ENCODE assay signal across 8 cellular contexts in genomic region chr4:145840162-145840768, GRCh38.
A peak's percentile ranks its signal among the peaks of the same experiment; 100 is the strongest.
DNase-seq lines count a peak whose midpoint lies in the region; ATAC-seq and TF ChIP-seq lines count a peak whose summit lies in the region.

No MANE protein-coding gene starts in this region.

- peaks cover 0 to 23% (median 0%) of the 10 kb centered on the region in 12 donors for H3K4me1 ChIP-seq in heart left ventricle
- H3K4me1 ChIP-seq in effector memory CD4-positive, alpha-beta T cell (ENCODE audit: control insufficient read depth, insufficient read depth, low read length, poor library complexity, severe bottlenecking) = no peaks in the 10 kb centered on the region

- H3K4me3 ChIP-seq in NB4 (ENCODE audit: low read depth, low read length) (no peak overlapping the region), heart left ventricle (no peak overlapping the region)
- no peak overlapping the region for H3K4me3 ChIP-seq in effector memory CD4-positive, alpha-beta T cell (ENCODE audit: insufficient read depth, low read depth, low read length, poor library complexity, severe bottlenecking)

- TF ChIP-seq POLR2A in NB4 (IDR thresholded peaks at IDR 0.05; ENCODE audit: extremely low read depth, insufficient read length) (no peak), heart left ventricle (IDR thresholded peaks at IDR 0.05) (no peak)

- no peak overlapping the region for H3K4me3 Mint-ChIP-seq in activated CD4-positive, alpha-beta memory T cell treated with anti-CD3 and anti-CD28 coated beads for 36 hours
- H3K4me3 Mint-ChIP-seq in stimulated activated naive CD8-positive, alpha-beta T cell treated with anti-CD3 and anti-CD28 coated beads, Interleukin-15, amount 100 ng/mL, for 72 hours = no peak overlapping the region

- CTCF ChIA-PET in HEK293T (lab: Yijun Ruan, JAX) = interaction anchor here (0.6 to 1.1 kb wide), 3 partner anchors 9 to 60 kb away, joined by 3 to 5 read pairs (median 3); no protein-coding TSS in a partner anchor
- CTCF ChIA-PET in activated CD4-positive, alpha-beta memory T cell treated with anti-CD3 and anti-CD28 coated beads for 36 hours (lab: Charles Lee) = interaction anchor here (0.7 to 1.6 kb wide), 6 partner anchors 28 to 104 kb away, joined by 3 to 4 read pairs (median 3); no protein-coding TSS in a partner anchor

- POLR2A ChIA-PET in HEK293T (lab: Yijun Ruan, JAX) = no interaction called here
- POLR2A ChIA-PET in activated CD4-positive, alpha-beta memory T cell treated with anti-CD3 and anti-CD28 coated beads for 36 hours (lab: Charles Lee) = no interaction called here

- H3K27ac ChIP-seq in heart left ventricle = no peak overlapping the region
- H3K27ac ChIP-seq in effector memory CD4-positive, alpha-beta T cell (ENCODE audit: insufficient read depth, low read length, poor library complexity, severe bottlenecking) = no peak overlapping the region

- H3K27ac Mint-ChIP-seq in activated CD4-positive, alpha-beta memory T cell treated with anti-CD3 and anti-CD28 coated beads for 36 hours = no peak overlapping the region
- H3K27ac Mint-ChIP-seq in stimulated activated naive CD8-positive, alpha-beta T cell treated with anti-CD3 and anti-CD28 coated beads, Interleukin-15, amount 100 ng/mL, for 72 hours = no peak overlapping the region

- intact Hi-C loops in activated CD4-positive, alpha-beta memory T cell treated with anti-CD3 and anti-CD28 coated beads for 36 hours (cut with micrococcal nuclease) = no loop called here
- intact Hi-C loops in heart left ventricle (cut with DNase I) = loop anchor here in 4 of 10 donors (5.0 to 10.0 kb wide), 4 partner anchors 47 to 1075 kb away; partner anchors contain the start of gene ZNF827 (in 4 of the 4)

- no peaks in the 10 kb centered on the region for H3K27me3 Mint-ChIP-seq in activated CD4-positive, alpha-beta memory T cell treated with anti-CD3 and anti-CD28 coated beads for 36 hours
- no peaks in the 10 kb centered on the region for H3K27me3 Mint-ChIP-seq in stimulated activated naive CD8-positive, alpha-beta T cell treated with anti-CD3 and anti-CD28 coated beads, Interleukin-15, amount 100 ng/mL, for 72 hours

- no peaks in the 10 kb centered on the region for H3K9me3 Mint-ChIP-seq in activated CD4-positive, alpha-beta memory T cell treated with anti-CD3 and anti-CD28 coated beads for 36 hours
- H3K9me3 Mint-ChIP-seq in stimulated activated naive CD8-positive, alpha-beta T cell treated with anti-CD3 and anti-CD28 coated beads, Interleukin-15, amount 100 ng/mL, for 72 hours = no peaks in the 10 kb centered on the region

- peak; percentile 58 to 86 (median 80) for ATAC-seq in heart left ventricle
- ATAC-seq in stimulated activated naive CD8-positive, alpha-beta T cell treated with anti-CD3 and anti-CD28 coated beads, Interleukin-15, amount 100 ng/mL, for 72 hours = peak; percentile 95

- no peaks in the 10 kb centered on the region for H3K27me3 ChIP-seq in heart left ventricle
- no peaks in the 10 kb centered on the region for H3K27me3 ChIP-seq in effector memory CD4-positive, alpha-beta T cell (replicated peaks; ENCODE audit: control insufficient read depth, insufficient read depth, low read length, poor library complexity, severe bottlenecking)

- WGBS in heart left ventricle, 4 donors = 55 to 60% (median 58%) methylated on average over 3 of the region's 3 CpGs

- H3K36me3 Mint-ChIP-seq in activated CD4-positive, alpha-beta memory T cell treated with anti-CD3 and anti-CD28 coated beads for 36 hours = peaks cover 36% of the 10 kb centered on the region

- H3K36me3 ChIP-seq in heart left ventricle = peaks cover 0 to 25% (median 0%) of the 10 kb centered on the region in 9 donors
- H3K36me3 ChIP-seq in effector memory CD4-positive, alpha-beta T cell (ENCODE audit: control insufficient read depth, insufficient read depth, low read length) = no peaks in the 10 kb centered on the region

- H3K9me3 ChIP-seq in heart left ventricle = no peaks in the 10 kb centered on the region
- no peaks in the 10 kb centered on the region for H3K9me3 ChIP-seq in effector memory CD4-positive, alpha-beta T cell (ENCODE audit: control insufficient read depth, low read length)

- peak; percentile 75 for DNase-seq in Ammon's horn (ENCODE audit: low spot score)
- peak; percentile 55 for DNase-seq in HEK293T (ENCODE audit: extremely low spot score)
- peak; percentile 41 for DNase-seq in NB4 (ENCODE audit: low read depth)
- peak; percentile 20 for DNase-seq in activated CD4-positive, alpha-beta memory T cell treated with anti-CD3 and anti-CD28 coated beads for 36 hours
- DNase-seq in heart left ventricle = no peak
- DNase-seq in stimulated activated naive CD8-positive, alpha-beta T cell treated with anti-CD3 and anti-CD28 coated beads, Interleukin-15, amount 100 ng/mL, for 72 hours = peak in 1 of 2 donors; percentile 22
- DNase-seq in effector memory CD4-positive, alpha-beta T cell = no peak

- peak; percentile 54 for TF ChIP-seq CTCF in GM12872 (IDR thresholded peaks at IDR 0.05; ENCODE audit: insufficient read depth, low read depth, low read length)
- TF ChIP-seq CTCF in NB4 (IDR thresholded peaks at IDR 0.05; ENCODE audit: low read depth, low read length) = peak; percentile 17
- TF ChIP-seq CTCF in heart left ventricle (IDR thresholded peaks at IDR 0.05) = peak in 11 of 12 donors; percentile 29 to 69 (median 55)

- peaks cover 15% of the 10 kb centered on the region for H3K4me1 Mint-ChIP-seq in activated CD4-positive, alpha-beta memory T cell treated with anti-CD3 and anti-CD28 coated beads for 36 hours (ENCODE audit: low read depth)
- H3K4me1 Mint-ChIP-seq in stimulated activated naive CD8-positive, alpha-beta T cell treated with anti-CD3 and anti-CD28 coated beads, Interleukin-15, amount 100 ng/mL, for 72 hours = peaks cover 33% of the 10 kb centered on the region

TF ChIP-seq in HEK293T, 16 proteins besides CTCF, POLR2A, EP300 and RAD21:
- TF ChIP-seq PKNOX1 (IDR thresholded peaks at IDR 0.05) (peak; percentile 67), HDGF (IDR thresholded peaks at IDR 0.05; ENCODE audit: borderline replicate concordance) (no peak)

Comparison
In these comparisons a context has a peak if more than half of its experiments do, and no peak if none do; other contexts are left out.
1. DNase-seq: peak in Ammon's horn (single experiment), HEK293T (single experiment), NB4 (single experiment) and activated CD4-positive, alpha-beta memory T cell treated with anti-CD3 and anti-CD28 coated beads for 36 hours (single experiment); none in heart left ventricle (0 of 5) and effector memory CD4-positive, alpha-beta T cell (0 of 3).
2. Peak in every context shown above with its lines, with median percentiles within 50 percentile points of each other: CTCF ChIP-seq.